In the genomic region with DNA sequence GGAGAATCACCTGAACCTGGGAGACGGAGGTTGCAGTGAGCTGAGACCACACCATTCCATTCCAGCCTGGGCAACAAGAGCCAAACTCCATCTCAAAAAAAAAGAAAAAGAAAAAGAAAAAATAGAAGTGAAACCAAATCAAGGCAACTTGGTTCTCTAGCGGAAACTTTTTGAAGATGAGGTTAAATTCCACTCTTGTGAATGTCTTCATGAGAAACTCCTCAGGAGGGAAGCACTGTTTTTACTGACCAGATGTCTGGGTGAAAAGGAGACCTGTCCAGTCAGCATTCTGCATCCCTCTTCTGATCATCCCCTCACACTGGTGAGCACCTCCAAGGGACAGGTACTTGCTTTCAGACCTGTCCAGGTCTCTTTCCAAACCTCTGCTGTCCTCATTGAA, we compare ENCODE assay signal across 10 cellular contexts. TPM values are rescaled to one million over a fixed set of nuclear protein-coding genes. Genes with fewer than 3 reads are reported as not detected.
DNase-seq lines count a peak whose midpoint lies in the region; TF ChIP-seq lines count a peak whose summit lies in the region.
"Had no signal": no experiment of that assay in that cellular context is flagged by ENCODE, and none has a peak within 500 bp of the region (broad histone marks: within the 10 kb centered on the region; RNA-seq: fewer than 3 reads in every experiment).

No MANE protein-coding gene starts in this region.

- H3K9me3 ChIP-seq in OCI-LY7 (ENCODE audit: low read length): no peaks in the 10 kb centered on the region
- no peaks in the 10 kb centered on the region for H3K9me3 ChIP-seq in endodermal cell (ENCODE audit: control insufficient read depth, low read length)
- no peaks in the 10 kb centered on the region for H3K9me3 ChIP-seq in spleen
- H3K9me3 ChIP-seq: heart left ventricle had no signal

- no peak for TF ChIP-seq CTCF in OCI-LY7 (conservative IDR thresholded peaks at IDR 0.05; ENCODE audit: low read length)
- TF ChIP-seq CTCF in endodermal cell (conservative IDR thresholded peaks at IDR 0.05): no peak
- no peak for TF ChIP-seq CTCF in spleen (IDR thresholded peaks at IDR 0.05 in 8 of 11, conservative IDR thresholded peaks at IDR 0.05 in 3 of 11)

- peak overlapping the region; percentile 70 for H3K27ac Mint-ChIP-seq in activated CD4-positive, alpha-beta T cell treated with anti-CD3 and anti-CD28 coated beads, Interleukin-2, amount 10 ng/mL, durations not matched to agents 7 days and 5 days
- H3K27ac Mint-ChIP-seq in endodermal cell: peak overlapping the region; percentile 7

- H4K20me1 ChIP-seq in OCI-LY7 (ENCODE audit: insufficient read depth, low read length): peaks cover 61% of the 10 kb centered on the region

- no peak for DNase-seq in activated CD4-positive, alpha-beta T cell treated with anti-CD3 and anti-CD28 coated beads, Interleukin-2, amount 10 ng/mL, durations not matched to agents 7 days and 5 days
- DNase-seq in activated CD4-positive, alpha-beta T cell treated with anti-CD3 and anti-CD28 coated beads, Interleukin-2, amount 50 U/mL, for 48 hours: no peak
- DNase-seq in OCI-LY7 (ENCODE audit: low spot score): peak; percentile 64
- no peak for DNase-seq in endodermal cell
- no peak for DNase-seq in spleen
- DNase-seq in erythroblast (lab: John Stamatoyannopoulos, UW): no peak
- no peak for DNase-seq in amygdala (lab: John Stamatoyannopoulos, UW)
- DNase-seq in effector CD8-positive, alpha-beta T cell (lab: John Stamatoyannopoulos, UW): no peak
- DNase-seq: heart left ventricle; stimulated activated CD4-positive, alpha-beta T cell treated with anti-CD3 and anti-CD28 coated beads, Interleukin-4, amount 100 ng/mL, for 24 hours had no signal

- no peak overlapping the region for H2AFZ ChIP-seq in OCI-LY7 (ENCODE audit: low read length)

- H3K4me3 ChIP-seq in OCI-LY7 (ENCODE audit: low read depth, low read length, poor library complexity, severe bottlenecking) (peak overlapping the region; percentile 39), endodermal cell (ENCODE audit: low read length) (no peak overlapping the region), spleen (peak overlapping the region in 1 of 8 donors; percentile 15)
- H3K4me3 ChIP-seq: heart left ventricle had no signal

- peaks cover 80% of the 10 kb centered on the region for H3K4me1 Mint-ChIP-seq in activated CD4-positive, alpha-beta T cell treated with anti-CD3 and anti-CD28 coated beads, Interleukin-2, amount 10 ng/mL, durations not matched to agents 7 days and 5 days
- H3K4me1 Mint-ChIP-seq in endodermal cell: peaks cover 48% of the 10 kb centered on the region

- H3K27me3 Mint-ChIP-seq in activated CD4-positive, alpha-beta T cell treated with anti-CD3 and anti-CD28 coated beads, Interleukin-2, amount 10 ng/mL, durations not matched to agents 7 days and 5 days: no peaks in the 10 kb centered on the region
- H3K27me3 Mint-ChIP-seq in endodermal cell (ENCODE audit: insufficient read depth): no peaks in the 10 kb centered on the region

- no peaks in the 10 kb centered on the region for H3K27me3 ChIP-seq in endodermal cell (ENCODE audit: control insufficient read depth, insufficient read depth, low read length, poor library complexity, severe bottlenecking)
- no peaks in the 10 kb centered on the region for H3K27me3 ChIP-seq in spleen (replicated peaks in 1 of 7)
- H3K27me3 ChIP-seq: heart left ventricle had no signal

- no peaks in the 10 kb centered on the region for H3K9me3 Mint-ChIP-seq in activated CD4-positive, alpha-beta T cell treated with anti-CD3 and anti-CD28 coated beads, Interleukin-2, amount 10 ng/mL, durations not matched to agents 7 days and 5 days
- H3K9me3 Mint-ChIP-seq in endodermal cell: no peaks in the 10 kb centered on the region

- H3K4me3 Mint-ChIP-seq in activated CD4-positive, alpha-beta T cell treated with anti-CD3 and anti-CD28 coated beads, Interleukin-2, amount 10 ng/mL, durations not matched to agents 7 days and 5 days: peak overlapping the region; percentile 28
- H3K4me3 Mint-ChIP-seq in endodermal cell: no peak overlapping the region

- POLR2A ChIA-PET in activated CD4-positive, alpha-beta T cell treated with anti-CD3 and anti-CD28 coated beads, Interleukin-2, amount 10 ng/mL, durations not matched to agents 7 days and 5 days (lab: Charles Lee): interaction anchor here (0.6 kb wide), 1 partner anchor 55 kb away, joined by 6 read pairs; no protein-coding TSS in a partner anchor
- POLR2A ChIA-PET in OCI-LY7 (lab: Charles Lee): interaction anchor here (0.5 to 2.0 kb wide), 6 partner anchors 8 to 54 kb away, joined by 3 to 9 read pairs (median 4); no protein-coding TSS in a partner anchor

- H3K79me2 ChIP-seq in OCI-LY7 (ENCODE audit: insufficient read depth, low read depth, low read length): peaks cover 100% of the 10 kb centered on the region

- H3K4me2 ChIP-seq in OCI-LY7 (ENCODE audit: low read length): peak overlapping the region; percentile 75

- H3K9ac ChIP-seq in endodermal cell (ENCODE audit: extremely low read depth, low read length, poor library complexity, severe bottlenecking): no peak overlapping the region

- CTCF ChIA-PET in activated CD4-positive, alpha-beta T cell treated with anti-CD3 and anti-CD28 coated beads, Interleukin-2, amount 10 ng/mL, durations not matched to agents 7 days and 5 days (lab: Charles Lee): interaction anchor here (0.6 kb wide), 1 partner anchor 586 kb away, joined by 3 read pairs; no protein-coding TSS in a partner anchor
- CTCF ChIA-PET in OCI-LY7 (lab: Charles Lee; ENCODE audit: unreplicated experiment): no interaction called here

- TF ChIP-seq POLR2A in spleen (IDR thresholded peaks at IDR 0.05): no peak
- no peak for TF ChIP-seq POLR2A in erythroblast (IDR thresholded peaks at IDR 0.05; ENCODE audit: low read length)

- no TSS peak for BruUV-seq in OCI-LY7 (replicated peaks; lab: Mats Ljungman, UMichigan)

- no peaks in the 10 kb centered on the region for H3K9me2 ChIP-seq in OCI-LY7 (ENCODE audit: insufficient read depth, low read length)

- H3K27ac ChIP-seq in OCI-LY7 (ENCODE audit: low read depth, low read length, poor library complexity, severe bottlenecking): peak overlapping the region; percentile 55
- H3K27ac ChIP-seq in endodermal cell (ENCODE audit: low read depth, low read length): no peak overlapping the region
- peak overlapping the region in 6 of 8 donors; percentile 21 to 74 (median 64) for H3K27ac ChIP-seq in spleen

- H3K36me3 Mint-ChIP-seq in activated CD4-positive, alpha-beta T cell treated with anti-CD3 and anti-CD28 coated beads, Interleukin-2, amount 10 ng/mL, durations not matched to agents 7 days and 5 days (ENCODE audit: low read depth): peaks cover 3% of the 10 kb centered on the region
- H3K36me3 Mint-ChIP-seq in endodermal cell (ENCODE audit: low read depth): peaks cover 6% of the 10 kb centered on the region

- intact Hi-C loops in OCI-LY7 (cut with micrococcal nuclease; ENCODE audit: unreplicated experiment): no loop called here
- intact Hi-C loops in spleen (cut with DNase I; ENCODE audit: low total_unique reads): no loop called here

- H3K4me1 ChIP-seq in OCI-LY7 (ENCODE audit: insufficient read depth, low read length, poor library complexity, severe bottlenecking) (peaks cover 54% of the 10 kb centered on the region), endodermal cell (ENCODE audit: control insufficient read depth, insufficient read depth, low read length) (peaks cover 23% of the 10 kb centered on the region), spleen (peaks cover 95 to 100% (median 99%) of the 10 kb centered on the region in 6 donors)

- WGBS in endodermal cell (ENCODE audit: insufficient coverage in 1 of 2, insufficient read length in 1 of 2), 2 experiments: 92 to 100% methylated on average over 1 to 2 of the region's 2 CpGs
- WGBS in spleen, 5 donors: 42 to 67% (median 58%) methylated on average over 2 of the region's 2 CpGs

- H3K36me3 ChIP-seq in OCI-LY7 (ENCODE audit: insufficient read depth, low read length) (peaks cover 41% of the 10 kb centered on the region), endodermal cell (ENCODE audit: control insufficient read depth, insufficient read depth, low read length) (peaks cover 6% of the 10 kb centered on the region), spleen (peaks cover 0 to 6% (median 0%) of the 10 kb centered on the region in 6 donors)

RNA-seq across cellular contexts. Expression of gene BRD4, which starts 15.8 kb away (rescaled TPM):
- total RNA-seq in activated CD4-positive, alpha-beta T cell treated with anti-CD3 and anti-CD28 coated beads, Interleukin-2, amount 10 ng/mL, durations not matched to agents 7 days and 5 days: 100 to 1,000 TPM; 114 to 115 TPM
- total RNA-seq in OCI-LY7 (2014; rRNA removed; shearing (Covaris generic)): 22.6 and 33.6 TPM in 2 replicates
- total RNA-seq in OCI-LY7 (2022) (143 and 157 TPM in 2 replicates), endodermal cell (100 to 1,000 TPM; 149 to 156 TPM), spleen (100 to 1,000 TPM in 4 of 7 donors, 10 to 100 TPM in 3; 50.7 to 146 (median 124) TPM)
- polyA plus RNA-seq in endodermal cell (2013, experiment 1 of 2): 79.3 TPM
- 80.9 TPM for polyA plus RNA-seq in endodermal cell (2013, experiment 2 of 2)
- 10 to 100 TPM; 10.3 to 35.9 (median 14.2) TPM for polyA plus RNA-seq in spleen
